Comparison of ENCODE assay signal across 34 cellular contexts in the genomic region with DNA sequence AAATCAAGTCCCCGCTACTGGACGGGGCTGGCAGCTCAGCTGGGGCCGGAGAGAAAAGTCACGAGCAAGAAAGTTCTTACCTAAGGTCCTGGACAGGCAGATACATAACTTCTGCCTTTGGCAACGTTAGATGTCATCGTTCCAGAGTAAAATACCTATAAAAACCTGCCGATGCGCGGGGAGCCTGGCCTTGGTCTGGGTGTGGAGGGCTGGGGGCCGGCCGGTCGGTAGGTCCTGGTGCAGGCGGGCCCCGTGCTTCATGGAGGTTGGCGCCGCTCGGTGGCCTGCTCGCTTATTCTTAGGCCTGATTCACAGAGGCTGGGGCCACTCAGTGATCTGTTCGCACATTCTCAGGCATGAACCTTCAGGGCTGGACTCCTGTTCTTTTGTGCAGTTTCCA. TPM values are rescaled to one million over a fixed set of nuclear protein-coding genes. Genes with fewer than 3 reads are reported as not detected.
A peak's percentile ranks its signal among the peaks of the same experiment; 100 is the strongest.
DNase-seq lines count a peak whose midpoint lies in the region; ATAC-seq, FAIRE-seq and TF ChIP-seq lines count a peak whose summit lies in the region.
"Had no signal": no experiment of that assay in that cellular context is flagged by ENCODE, and none has a peak within 500 bp of the region (broad histone marks: within the 10 kb centered on the region; RNA-seq: fewer than 3 reads in every experiment).

No MANE protein-coding gene starts in this region.

- H3K27ac ChIP-seq in right cardiac atrium (ENCODE audit: low read length) (no peak overlapping the region), RWPE2 (ENCODE audit: poor library complexity, severe bottlenecking) (peak overlapping the region; percentile 97), kidney (ENCODE audit: low read depth in 2 of 2, low read length in 2 of 2) (no peak overlapping the region)
- H3K27ac ChIP-seq: cardiac muscle cell, colonic mucosa, sigmoid colon, transverse colon had no signal

- TF ChIP-seq CTCF in RWPE2 (IDR thresholded peaks at IDR 0.05; ENCODE audit: poor library complexity, severe bottlenecking) (no peak), kidney (IDR thresholded peaks at IDR 0.05; ENCODE audit: borderline replicate concordance, extremely low read depth, insufficient read depth) (no peak)

- ATAC-seq in right cardiac atrium (no peak), RWPE2 (ENCODE audit: low read depth) (no peak), GM21390 (IDR thresholded peaks at IDR 0.05; ENCODE audit: unreplicated experiment) (no peak)
- ATAC-seq: CD8-positive, alpha-beta T cell; left lobe of liver; T-cell had no signal

- FAIRE-seq in kidney (lab: Jason Lieb, UNC), result no peak
- no peak for FAIRE-seq in GM12891 (lab: Jason Lieb, UNC)
- FAIRE-seq: GM18507, H54 had no signal

- no peak overlapping the region for H3K9ac ChIP-seq in kidney (ENCODE audit: low read length in 2 of 2)

- H3K27me3 ChIP-seq in right cardiac atrium (ENCODE audit: control insufficient read depth, insufficient read depth), result no peaks in the 10 kb centered on the region
- no peaks in the 10 kb centered on the region for H3K27me3 ChIP-seq in RWPE2 (ENCODE audit: insufficient read depth, poor library complexity, severe bottlenecking)
- H3K27me3 ChIP-seq: cardiac muscle cell, colonic mucosa, sigmoid colon, transverse colon had no signal

- no peaks in the 10 kb centered on the region for H3K4me1 ChIP-seq in right cardiac atrium (ENCODE audit: control insufficient read depth, insufficient read depth, low read length)
- peaks cover 38% of the 10 kb centered on the region for H3K4me1 ChIP-seq in RWPE2 (ENCODE audit: insufficient read depth, poor library complexity, severe bottlenecking)
- peaks cover 0 to 3% of the 10 kb centered on the region in 2 donors for H3K4me1 ChIP-seq in kidney (ENCODE audit: control insufficient read depth in 1 of 2, insufficient read depth in 1 of 2, low read depth in 1 of 2, low read length in 2 of 2)

- DNase-seq in right cardiac atrium (peak in 2 of 3 donors; percentile 31 to 46), cardiac septum (ENCODE audit: low spot score) (no peak), RWPE2 (ENCODE audit: low spot score) (no peak), kidney (peak; percentile 63), GM12891 (ENCODE audit: insufficient read length, low spot score) (no peak), NCI-H2227 (lab: John Stamatoyannopoulos, UW; ENCODE audit: unreplicated experiment) (no peak), NCI-H82 treated with DMSO at 0.1 percent for 48 hours (lab: John Stamatoyannopoulos, UW; ENCODE audit: unreplicated experiment) (no peak)
- DNase-seq: activated CD4-positive, alpha-beta T cell treated with anti-CD3 and anti-CD28 coated beads, Interleukin-2, amount 10 ng/mL, durations not matched to agents 7 days and 5 days; activated effector memory CD4-positive, alpha-beta T cell treated with anti-CD3 and anti-CD28 coated beads, Interleukin-2, amount 50 U/mL, for 16 hours; activated naive CD8-positive, alpha-beta T cell treated with anti-CD3 and anti-CD28 coated beads, Interleukin-2, amount 10 ng/mL, durations not matched to agents 7 days and 5 days; activated T-cell treated with anti-CD3 and anti-CD28 coated beads, Interleukin-2, amount 50 U/mL, for 1 hour; CD8-positive, alpha-beta T cell; colonic mucosa; effector CD4-positive, alpha-beta T cell; EL; hypothalamus; immature natural killer cell; Karpas-422; MV-4-11; NCI-H446; NCI-H748 treated with DMSO at 0.1 percent for 48 hours; RPMI8226; stimulated activated CD4-positive, alpha-beta T cell treated with anti-CD3 and anti-CD28 coated beads, Interleukin-12 subunit alpha, Interleukin-12 subunit beta, amount 100 ng/mL, for 4 hours; stimulated activated CD4-positive, alpha-beta T cell treated with anti-CD3 and anti-CD28 coated beads, Interleukin-2, amount 100 ng/mL, for 48 hours; T-cell; transverse colon had no signal

- H3K4me3 ChIP-seq in right cardiac atrium (ENCODE audit: low read length), result no peak overlapping the region
- no peak overlapping the region for H3K4me3 ChIP-seq in RWPE2 (ENCODE audit: severe bottlenecking)
- H3K4me3 ChIP-seq in kidney (ENCODE audit: low read length in 2 of 2), result no peak overlapping the region
- H3K4me3 ChIP-seq: cardiac muscle cell, colonic mucosa, prostate gland, sigmoid colon, transverse colon had no signal

- intact Hi-C loops in right cardiac atrium (cut with DNase I) (no loop called here), cardiac septum (cut with DNase I) (no loop called here), kidney (cut with DNase I) (no loop called here)

- H3K9me3 ChIP-seq in right cardiac atrium (ENCODE audit: control insufficient read depth, low read length) (no peaks in the 10 kb centered on the region), RWPE2 (ENCODE audit: severe bottlenecking) (no peaks in the 10 kb centered on the region), kidney (ENCODE audit: control insufficient read depth in 1 of 2, low read length in 2 of 2) (no peaks in the 10 kb centered on the region)
- H3K9me3 ChIP-seq: colonic mucosa, prostate gland, sigmoid colon, transverse colon had no signal

- TF ChIP-seq POLR2A in GM12891 (IDR thresholded peaks at IDR 0.05; ENCODE audit: low read depth, low read length), result no peak

- peaks cover 9% of the 10 kb centered on the region for H3K36me3 ChIP-seq in RWPE2 (ENCODE audit: low read depth)
- peaks cover 3 to 10% of the 10 kb centered on the region in 2 donors for H3K36me3 ChIP-seq in kidney (ENCODE audit: control insufficient read depth in 1 of 2, insufficient read depth in 2 of 2, low read length in 2 of 2)
- H3K36me3 ChIP-seq: cardiac muscle cell, colonic mucosa had no signal

- WGBS in right cardiac atrium, result 96% methylated on average over 19 of the region's 19 CpGs

TF ChIP-seq in GM12891, 5 proteins besides CTCF, POLR2A, EP300 and RAD21:
- TF ChIP-seq POU2F2 (IDR thresholded peaks at IDR 0.05; ENCODE audit: low read depth, low read length) (no peak), SPI1 (IDR thresholded peaks at IDR 0.05; ENCODE audit: low read depth, low read length) (no peak), PAX5 (IDR thresholded peaks at IDR 0.05; ENCODE audit: insufficient read depth, low read length, severe bottlenecking) (no peak), POLR2AphosphoS5 (IDR thresholded peaks at IDR 0.05; ENCODE audit: low read depth, low read length) (no peak), TAF1 (IDR thresholded peaks at IDR 0.05; ENCODE audit: low read depth, low read length) (no peak)

RNA-seq across cellular contexts. Expression of a gene that starts 33.7 kb away (rescaled TPM):
- not detected for total RNA-seq in right cardiac atrium
- polyA plus RNA-seq in right cardiac atrium, result 0.07 TPM
- total RNA-seq in cardiac septum, result not detected
- 0.25 TPM for total RNA-seq in kidney
- polyA plus RNA-seq in kidney (ENCODE audit: insufficient read depth, low read depth, low replicate concordance), result 0.30 TPM
- 0.04 TPM for polyA plus RNA-seq in GM12891 (2012; ENCODE audit: low read depth, missing spikeins)
- total RNA-seq: A172; activated CD4-positive, alpha-beta T cell treated with anti-CD3 and anti-CD28 coated beads, Interleukin-2, amount 10 ng/mL, durations not matched to agents 7 days and 5 days; activated naive CD8-positive, alpha-beta T cell treated with anti-CD3 and anti-CD28 coated beads, Interleukin-2, amount 10 ng/mL, durations not matched to agents 7 days and 5 days; cardiac muscle cell; CD8-positive, alpha-beta T cell; colonic mucosa; sigmoid colon; T-cell; transverse colon had no signal

Comparison
In these comparisons a context has a peak if more than half of its experiments do, and no peak if none do; other contexts are left out.
1. DNase-seq: peak in right cardiac atrium (2 of 3) and kidney (single experiment); none in cardiac septum (single experiment), RWPE2 (single experiment), GM12891 (single experiment), NCI-H2227 (single experiment) and NCI-H82 treated with DMSO at 0.1 percent for 48 hours (single experiment).